8 cellular contexts compared by ENCODE assay signal in the genomic region with DNA sequence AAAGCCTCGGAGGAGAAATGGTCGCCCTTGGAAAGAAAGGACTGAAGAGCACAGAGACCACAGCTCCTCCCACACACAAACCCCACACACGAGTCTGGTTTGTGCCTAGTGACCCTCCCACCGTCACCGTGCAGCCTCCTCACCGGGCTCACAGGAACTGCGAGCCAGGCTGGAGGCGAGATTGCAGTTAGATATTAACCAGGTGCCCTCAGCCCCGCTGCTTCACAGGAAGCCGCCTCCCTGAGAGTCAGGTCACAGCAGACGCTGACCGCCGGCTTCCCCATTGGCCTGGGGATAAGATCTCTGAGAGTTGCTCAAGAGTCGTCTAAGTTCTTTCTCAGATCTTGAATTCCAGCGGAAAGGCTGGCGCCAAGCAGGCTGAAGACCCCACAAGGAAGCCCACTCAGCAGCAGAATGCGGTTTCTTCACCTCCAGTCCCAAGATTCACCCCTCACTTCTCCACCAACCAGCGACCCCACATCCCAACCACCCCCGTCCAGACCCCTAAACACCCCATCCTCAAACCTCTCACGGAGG. TPM values are rescaled to one million over a fixed set of nuclear protein-coding genes. Genes with fewer than 3 reads are reported as not detected.
A peak's percentile ranks its signal among the peaks of the same experiment; 100 is the strongest.
DNase-seq lines count a peak whose midpoint lies in the region; ATAC-seq, FAIRE-seq and TF ChIP-seq lines count a peak whose summit lies in the region.

No MANE protein-coding gene starts in this region.

- no peaks in the 10 kb centered on the region for H3K9me3 Mint-ChIP-seq in neural crest cell

- TF ChIP-seq CTCF in GM13976 (IDR thresholded peaks at IDR 0.05; ENCODE audit: borderline replicate concordance, control extremely low read depth, extremely low read depth, insufficient read depth, missing control alignments) = no peak
- no peak for TF ChIP-seq CTCF in foreskin keratinocyte (conservative IDR thresholded peaks at IDR 0.05)
- TF ChIP-seq CTCF in neural crest cell (conservative IDR thresholded peaks at IDR 0.05) = no peak
- no peak for TF ChIP-seq CTCF in thyroid gland (IDR thresholded peaks at IDR 0.05)

- ATAC-seq in HG03045 (IDR thresholded peaks at IDR 0.05; ENCODE audit: unreplicated experiment) = peak; percentile 45
- ATAC-seq in foreskin keratinocyte = peak; percentile 29

- in situ Hi-C loops in GM13976 (cut with MboI; ENCODE audit: low sequenced_read_pairs, unreplicated experiment) = no loop called here

- TF ChIP-seq POLR2A in thyroid gland (IDR thresholded peaks at IDR 0.05) = peak in 1 of 2 donors; percentile 51

- DNase-seq in A172 (ENCODE audit: low spot score) = peak; percentile 63
- peak; percentile 79 for DNase-seq in GM13976 (ENCODE audit: low spot score)
- peak; percentile 94 for DNase-seq in RCC 7860 (ENCODE audit: low spot score)
- peak; percentile 21 for DNase-seq in activated T-helper 9 cell treated with anti-CD3 and anti-CD28 coated beads, Interleukin-2, amount 50 U/mL, for 16 hours (ENCODE audit: low read depth)
- peak in 1 of 2 donors; percentile 49 for DNase-seq in foreskin keratinocyte
- DNase-seq in neural crest cell (ENCODE audit: low read depth, low spot score) = peak; percentile 29
- peak; percentile 75 to 81 for DNase-seq in thyroid gland

- H3K4me1 Mint-ChIP-seq in neural crest cell = peaks cover 25% of the 10 kb centered on the region

- no peaks in the 10 kb centered on the region for H3K9me3 ChIP-seq in thyroid gland

- FAIRE-seq in RCC 7860 (lab: Jason Lieb, UNC) = peak; percentile 95

- peak overlapping the region; percentile 97 for H3K27ac Mint-ChIP-seq in neural crest cell (ENCODE audit: unreplicated experiment)

- no peak overlapping the region for H3K27ac ChIP-seq in foreskin keratinocyte
- peak overlapping the region; percentile 80 to 94 (median 82) for H3K27ac ChIP-seq in thyroid gland

- H3K36me3 ChIP-seq in thyroid gland = no peaks in the 10 kb centered on the region

- 0% methylated on average over 5 to 16 of the region's 20 CpGs for WGBS in thyroid gland, 2 donors

- intact Hi-C loops in thyroid gland (cut with DNase I) = no loop called here

- H3K4me3 Mint-ChIP-seq in neural crest cell = peak overlapping the region; percentile 100

- peak overlapping the region; percentile 78 to 99 (median 97) for H3K4me3 ChIP-seq in thyroid gland (replicated peaks in 1 of 3)

- peaks cover 6% of the 10 kb centered on the region for H3K36me3 Mint-ChIP-seq in neural crest cell (ENCODE audit: low read depth)

- H3K4me1 ChIP-seq in foreskin keratinocyte (peaks cover 8% of the 10 kb centered on the region), thyroid gland (peaks cover 8 to 30% of the 10 kb centered on the region in 2 donors)

- H3K27me3 Mint-ChIP-seq in neural crest cell (ENCODE audit: low read depth) = no peaks in the 10 kb centered on the region

- H3K27me3 ChIP-seq in foreskin keratinocyte (no peaks in the 10 kb centered on the region), thyroid gland (no peaks in the 10 kb centered on the region)

RNA-seq across cellular contexts. Expression of a gene that starts 0.8 kb away (rescaled TPM):
- total RNA-seq in A172 (2014; rRNA removed; shearing (Covaris generic)) = 8.7 and 9.6 TPM in 2 replicates
- total RNA-seq in foreskin keratinocyte (4.1 and 5.0 TPM in 2 replicates), neural crest cell (5.5 and 5.8 TPM in 2 replicates), thyroid gland (10 to 100 TPM; 13.7 to 24.6 (median 19.2) TPM)
- polyA plus RNA-seq in foreskin keratinocyte = 1.8 and 2.2 TPM in 2 replicates

RNA-seq across cellular contexts. Expression of a gene that starts 39.6 kb away (rescaled TPM):
- total RNA-seq in A172 (2014; rRNA removed; shearing (Covaris generic)) = not detected in 2 replicates
- total RNA-seq in foreskin keratinocyte (3.4 and 4.4 TPM in 2 replicates), neural crest cell (1.6 and 2.4 TPM in 2 replicates), thyroid gland (10 to 100 TPM in 3 of 4 donors, 1 to 10 TPM in 1; 9.9 to 13.7 (median 11.7) TPM)
- polyA plus RNA-seq in foreskin keratinocyte = 1.6 and 2.5 TPM in 2 replicates
